In the genomic region with DNA sequence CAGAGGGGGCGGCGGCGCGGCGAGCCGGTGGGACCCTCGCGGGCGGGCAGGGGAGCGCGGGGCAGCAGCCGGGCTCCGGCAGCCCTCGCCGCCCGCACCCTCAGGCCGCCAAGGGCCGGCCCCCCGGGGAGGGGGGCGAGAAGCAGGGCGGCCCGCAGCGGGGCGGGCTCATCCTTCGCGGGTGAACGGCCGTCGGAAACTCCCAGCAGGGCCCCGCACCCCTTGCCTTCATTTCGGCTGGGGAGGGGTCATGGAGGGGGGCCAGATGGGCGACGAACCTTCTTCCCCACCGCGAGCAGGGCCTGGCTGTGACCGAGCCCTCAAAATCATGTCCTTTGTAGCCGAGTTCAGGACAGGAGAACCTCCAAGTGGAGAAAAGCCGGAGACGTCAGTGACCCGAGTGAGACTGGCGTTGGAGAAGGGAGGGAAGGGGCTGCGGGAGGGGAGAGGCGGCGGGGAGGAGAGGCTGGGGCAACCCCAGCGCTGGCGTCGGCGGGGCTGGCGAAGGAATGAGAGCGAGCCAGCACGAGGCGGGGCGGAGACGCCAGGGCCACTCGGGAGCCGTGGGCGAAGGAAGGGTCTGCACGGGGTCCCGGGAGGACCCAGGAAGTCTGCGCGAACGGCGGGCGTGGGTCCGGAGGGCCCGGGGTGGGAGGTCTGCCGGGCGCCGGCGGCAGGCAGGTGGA, we compare ENCODE assay signal across 9 cellular contexts. TPM values are rescaled to one million over a fixed set of nuclear protein-coding genes. Genes with fewer than 3 reads are reported as not detected.
DNase-seq lines count a peak whose midpoint lies in the region; ATAC-seq and TF ChIP-seq lines count a peak whose summit lies in the region.
"Had no signal": no experiment of that assay in that cellular context is flagged by ENCODE, and none has a peak within 500 bp of the region (broad histone marks: within the 10 kb centered on the region; RNA-seq: fewer than 3 reads in every experiment).

No MANE protein-coding gene starts in this region.

- no peaks in the 10 kb centered on the region for H3K36me3 Mint-ChIP-seq in natural killer cell

- H3K4me3 ChIP-seq in NT2/D1 (ENCODE audit: insufficient read length, low read depth) (peak overlapping the region; percentile 28), coronary artery (peak overlapping the region; percentile 97)

- no peak overlapping the region for H3K9ac ChIP-seq in NT2/D1 (ENCODE audit: insufficient read length, low read depth)

- H3K36me3 ChIP-seq in NT2/D1 (ENCODE audit: insufficient read depth, insufficient read length, low read length) = no peaks in the 10 kb centered on the region

- peaks cover 85% of the 10 kb centered on the region for H3K27me3 ChIP-seq in NT2/D1 (ENCODE audit: insufficient read depth, insufficient read length)

- H3K4me3 Mint-ChIP-seq in natural killer cell = peak overlapping the region; percentile 83

- peaks cover 42 to 45% of the 10 kb centered on the region in 2 donors for H3K4me1 Mint-ChIP-seq in natural killer cell

- H3K9me3 Mint-ChIP-seq in natural killer cell = no peaks in the 10 kb centered on the region

- no peak overlapping the region for H3K27ac Mint-ChIP-seq in natural killer cell

- peaks cover 7% of the 10 kb centered on the region for H3K4me1 ChIP-seq in NT2/D1 (ENCODE audit: insufficient read depth, insufficient read length)

- peak; percentile 45 for DNase-seq in NCI-H345 (lab: John Stamatoyannopoulos, UW)
- no peak for DNase-seq in NCI-H345 treated with DMSO at 0.1 percent for 48 hours (lab: John Stamatoyannopoulos, UW; ENCODE audit: unreplicated experiment)
- no peak for DNase-seq in NT2/D1 (ENCODE audit: low read depth, low spot score)
- DNase-seq in coronary artery (ENCODE audit: low spot score) = peak; percentile 89
- DNase-seq in natural killer cell = no peak
- no peak for DNase-seq in GM19240 (ENCODE audit: insufficient read length, low spot score)
- DNase-seq: DND-41 had no signal

- H3K27ac ChIP-seq in coronary artery = peak overlapping the region; percentile 98 to 100

- no peaks in the 10 kb centered on the region for H3K9me3 ChIP-seq in NT2/D1 (ENCODE audit: insufficient read depth, low read length)

- intact Hi-C loops in natural killer cell (cut with micrococcal nuclease) = no loop called here

- TF ChIP-seq CTCF in coronary artery (IDR thresholded peaks at IDR 0.05) = no peak
- TF ChIP-seq CTCF in natural killer cell (IDR thresholded peaks at IDR 0.05) = no peak

- ATAC-seq in natural killer cell = no peak
- ATAC-seq in HG03025 (IDR thresholded peaks at IDR 0.05; ENCODE audit: low FRiP score, unreplicated experiment) = no peak
- no peak for ATAC-seq in HG03139 (IDR thresholded peaks at IDR 0.05; ENCODE audit: unreplicated experiment)

- peaks cover 46 to 49% of the 10 kb centered on the region in 2 donors for H3K27me3 Mint-ChIP-seq in natural killer cell (ENCODE audit: low read depth in 2 of 2)

RNA-seq across cellular contexts. Expression of a gene that starts 0.6 kb away (rescaled TPM):
- total RNA-seq in natural killer cell = under 1 TPM in 2 of 3 donors, not detected in 1; 0.16 to 0.21 TPM

Comparison
In these comparisons a context has a peak if more than half of its experiments do, and no peak if none do; other contexts are left out.
1. DNase-seq: peak in NCI-H345 (single experiment) and coronary artery (single experiment); none in NCI-H345 treated with DMSO at 0.1 percent for 48 hours (single experiment), NT2/D1 (single experiment), natural killer cell (single experiment) and GM19240 (single experiment).